In genomic region chr15:32508060-32508459, GRCh38 we compare ENCODE assay signal across 4 cellular contexts. TPM values are rescaled to one million over a fixed set of nuclear protein-coding genes. Genes with fewer than 3 reads are reported as not detected.
"Had no signal": no experiment of that assay in that cellular context is flagged by ENCODE, and none has a peak within 500 bp of the region (broad histone marks: within the 10 kb centered on the region; RNA-seq: fewer than 3 reads in every experiment).

No MANE protein-coding gene starts in this region.

RNA-seq across cellular contexts. Expression of gene GOLGA8O, which starts 52.6 kb away (rescaled TPM):
- total RNA-seq: GM23248, GM23338, H1, H9 had no signal
- polyA plus RNA-seq: GM23248, GM23338, H1 had no signal
